In the genomic region with DNA sequence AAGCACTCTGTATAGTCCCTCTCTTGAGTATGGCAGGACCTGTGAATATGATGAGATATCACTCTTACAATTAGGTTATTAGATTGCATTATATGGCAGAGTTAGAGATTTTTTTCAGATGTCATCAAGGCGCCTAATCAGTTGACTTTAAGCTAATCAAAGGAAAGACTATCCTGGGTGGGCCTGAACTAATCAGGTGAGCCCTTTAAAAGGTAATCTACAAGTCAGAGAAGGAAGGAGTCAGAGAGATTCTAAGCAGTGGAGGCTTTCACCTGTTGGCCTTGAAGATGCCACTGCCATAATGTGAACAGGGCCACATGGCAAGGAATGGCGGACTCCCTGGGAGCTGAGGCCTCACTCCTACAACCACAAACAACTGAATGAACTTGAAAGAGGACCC, we compare ENCODE assay signal across 30 cellular contexts.
DNase-seq lines count a peak whose midpoint lies in the region; ATAC-seq, FAIRE-seq and TF ChIP-seq lines count a peak whose summit lies in the region.
"Had no signal": no experiment of that assay in that cellular context is flagged by ENCODE, and none has a peak within 500 bp of the region (broad histone marks: within the 10 kb centered on the region; RNA-seq: fewer than 3 reads in every experiment).

No MANE protein-coding gene starts in this region.

- H3K27ac ChIP-seq in HEK293 (ENCODE audit: extremely low read depth, low read depth, low read length), result no peak overlapping the region
- no peak overlapping the region for H3K27ac ChIP-seq in K562 (ENCODE audit: extremely low read depth, low read depth, low read length)
- H3K27ac ChIP-seq in effector memory CD4-positive, alpha-beta T cell (ENCODE audit: insufficient read depth, low read length, poor library complexity, severe bottlenecking), result no peak overlapping the region
- H3K27ac ChIP-seq: 22Rv1; A549; BLaER1; BLaER1 treated with 17β-estradiol and CSF1 and Interleukin-3, amounts not matched to agents 10 nM and 100 nM; C4-2B had no signal

- POLR2A ChIA-PET in HEK293 (lab: Yijun Ruan, JAX) (no interaction called here), K562 (lab: Yijun Ruan, JAX) (interaction anchor here (0.6 kb wide), 1 partner anchor 108 kb away, joined by 3 read pairs; no protein-coding TSS in a partner anchor)

- H3K9me3 ChIP-seq in HEK293 (ENCODE audit: control insufficient read depth, insufficient read depth, low read depth, low read length) (no peaks in the 10 kb centered on the region), K562 (replicated peaks; ENCODE audit: control insufficient read depth, insufficient read depth, low read depth, low read length) (no peaks in the 10 kb centered on the region)
- H3K9me3 ChIP-seq in effector memory CD4-positive, alpha-beta T cell (ENCODE audit: control insufficient read depth, low read length), result no peaks in the 10 kb centered on the region
- H3K9me3 ChIP-seq: A549; BE2C; BLaER1; BLaER1 treated with 17β-estradiol and CSF1 and Interleukin-3, amounts not matched to agents 10 nM and 100 nM; Caco-2 had no signal

- TF ChIP-seq POLR2A in K562 (conservative IDR thresholded peaks at IDR 0.05), result no peak

- BruUV-seq in K562 (replicated peaks; lab: Mats Ljungman, UMichigan), result no TSS peak

- no peaks in the 10 kb centered on the region for H3K27me3 ChIP-seq in K562 (ENCODE audit: control insufficient read depth in 2 of 2, insufficient read depth in 2 of 2, low read length in 2 of 2)
- no peaks in the 10 kb centered on the region for H3K27me3 ChIP-seq in effector memory CD4-positive, alpha-beta T cell (replicated peaks; ENCODE audit: control insufficient read depth, insufficient read depth, low read length, poor library complexity, severe bottlenecking)
- H3K27me3 ChIP-seq: BE2C; BLaER1; BLaER1 treated with 17β-estradiol and CSF1 and Interleukin-3, amounts not matched to agents 10 nM and 100 nM had no signal

- no peaks in the 10 kb centered on the region for H3K4me1 ChIP-seq in HEK293 (ENCODE audit: control insufficient read depth, insufficient read depth, low read length)
- H3K4me1 ChIP-seq in K562 (replicated peaks in 1 of 2; ENCODE audit: control insufficient read depth in 2 of 2, insufficient read depth in 2 of 2, low read length in 2 of 2), result no peaks in the 10 kb centered on the region
- H3K4me1 ChIP-seq in effector memory CD4-positive, alpha-beta T cell (ENCODE audit: control insufficient read depth, insufficient read depth, low read length, poor library complexity, severe bottlenecking), result no peaks in the 10 kb centered on the region
- H3K4me1 ChIP-seq: A549, BE2C, BLaER1, Caco-2 had no signal

- TF ChIP-seq CTCF in HEK293 (tag by site-specific recombination; IDR thresholded peaks at IDR 0.05), result no peak
- TF ChIP-seq CTCF in K562 (IDR thresholded peaks at IDR 0.05 in 2 of 3, conservative IDR thresholded peaks at IDR 0.05 in 1 of 3; ENCODE audit: insufficient read depth in 2 of 3, low read depth in 1 of 3, low read length in 3 of 3), result no peak

- no peak overlapping the region for H3K4me3 ChIP-seq in HEK293 (ENCODE audit: low read depth, low read length)
- H3K4me3 ChIP-seq in K562, result no peak overlapping the region
- H3K4me3 ChIP-seq in effector memory CD4-positive, alpha-beta T cell (ENCODE audit: insufficient read depth, low read depth, low read length, poor library complexity, severe bottlenecking), result no peak overlapping the region
- H3K4me3 ChIP-seq: A549; BLaER1; BLaER1 treated with 17β-estradiol and CSF1 and Interleukin-3, amounts not matched to agents 10 nM and 100 nM had no signal

- H3K79me2 ChIP-seq in K562 (ENCODE audit: control insufficient read depth, insufficient read depth, low read length), result no peaks in the 10 kb centered on the region

- no peaks in the 10 kb centered on the region for H4K20me1 ChIP-seq in K562 (replicated peaks; ENCODE audit: control insufficient read depth, insufficient read depth, low read length)
- H4K20me1 ChIP-seq: BLaER1; BLaER1 treated with 17β-estradiol and CSF1 and Interleukin-3, amounts not matched to agents 10 nM and 100 nM had no signal

- no peak overlapping the region for H2AFZ ChIP-seq in K562 (ENCODE audit: low read depth, low read length)

- H3K9ac ChIP-seq in K562 (ENCODE audit: insufficient read depth in 1 of 2, low read depth in 2 of 2, low read length in 2 of 2), result no peak overlapping the region
- H3K9ac ChIP-seq: BLaER1; BLaER1 treated with 17β-estradiol and CSF1 and Interleukin-3, amounts not matched to agents 10 nM and 100 nM had no signal

- TF ChIP-seq RAD21 in K562 (CRISPR knock-in tag; conservative IDR thresholded peaks at IDR 0.05 in 1 of 2, IDR thresholded peaks at IDR 0.05 in 1 of 2), result no peak

- intact Hi-C loops in K562 (cut with micrococcal nuclease), result no loop called here

- DNase-seq in K562 (ENCODE audit: extremely low read depth in 1 of 4, low spot score in 3 of 4) (no peak), T1000 (lab: John Stamatoyannopoulos, UW) (no peak)
- DNase-seq in effector memory CD4-positive, alpha-beta T cell, result no peak
- DNase-seq: 8988T; ACHN; AML-193; BE2C; C1 segment of cervical spinal cord; Caco-2; Calu3; CD4-positive, alpha-beta memory T cell; CD4-positive, alpha-beta T cell; CD4-positive, CD25-positive, alpha-beta regulatory T cell; CD8-positive, alpha-beta memory T cell; CD8-positive, alpha-beta T cell; COR-L47; DMS 273 treated with DMSO at 0.1 percent for 48 hours; DMS153; DMS79; DMS79 treated with DMSO at 0.1 percent for 48 hours; DND-41; EL had no signal

- CTCF ChIA-PET in HEK293 (lab: Yijun Ruan, JAX), result no interaction called here
- CTCF ChIA-PET in K562 (lab: Yijun Ruan, JAX; ENCODE audit: low intra/inter-chr PET ratio), result no interaction called here

- 0% methylated on average over 1 of the region's 2 CpGs for WGBS in K562 (ENCODE audit: insufficient coverage, low coverage, missing lambda C conversion rate)

- TF ChIP-seq EP300 in K562 (IDR thresholded peaks at IDR 0.05; ENCODE audit: low read length), result no peak

- in situ Hi-C loops in K562 (cut with MboI), result no loop called here

- no peaks in the 10 kb centered on the region for H3K36me3 ChIP-seq in HEK293 (ENCODE audit: control insufficient read depth in 2 of 2, insufficient read depth in 1 of 2, low read length in 2 of 2)
- no peaks in the 10 kb centered on the region for H3K36me3 ChIP-seq in K562 (ENCODE audit: control insufficient read depth, insufficient read depth, low read length)
- H3K36me3 ChIP-seq in effector memory CD4-positive, alpha-beta T cell (ENCODE audit: control insufficient read depth, insufficient read depth, low read length), result no peaks in the 10 kb centered on the region
- H3K36me3 ChIP-seq: BE2C; BLaER1; BLaER1 treated with 17β-estradiol and CSF1 and Interleukin-3, amounts not matched to agents 10 nM and 100 nM had no signal

- no peak for ATAC-seq in K562
- ATAC-seq: A549; CD8-positive, alpha-beta T cell had no signal

- no peaks in the 10 kb centered on the region for H3K9me1 ChIP-seq in K562 (ENCODE audit: control insufficient read depth, insufficient read depth, low read length)

- no peak overlapping the region for H3K4me2 ChIP-seq in K562 (ENCODE audit: insufficient read depth, low read length)
- H3K4me2 ChIP-seq: A549; BLaER1; BLaER1 treated with 17β-estradiol and CSF1 and Interleukin-3, amounts not matched to agents 10 nM and 100 nM had no signal

- no peak for FAIRE-seq in K562 (lab: Jason Lieb, UNC)
- FAIRE-seq: A204.1, A549, D721Med had no signal

TF ChIP-seq in HEK293, 187 proteins besides CTCF, POLR2A, EP300 and RAD21:
- TF ChIP-seq ZNF239 (tag by site-specific recombination; IDR thresholded peaks at IDR 0.05) (no peak), ZNF10 (tag by site-specific recombination; IDR thresholded peaks at IDR 0.05) (peak; percentile 53; the same call in 1 of the 2 replicates)
TF ChIP-seq in HEK293: peak in this region for 1.

TF ChIP-seq in K562, 482 proteins besides CTCF, POLR2A, EP300 and RAD21:
- TF ChIP-seq KDM2B (CRISPR knock-in tag; IDR thresholded peaks at IDR 0.05), result no peak
- TF ChIP-seq ZNF134 (CRISPR knock-in tag; conservative IDR thresholded peaks at IDR 0.05), result peak; percentile 80
- TF ChIP-seq ETV5 (CRISPR knock-in tag; IDR thresholded peaks at IDR 0.05; ENCODE audit: low read depth), result no peak
